In genomic region chr15:66603301-66604179, GRCh38 we compare ENCODE assay signal across 9 cellular contexts. TPM values are rescaled to one million over a fixed set of nuclear protein-coding genes. Genes with fewer than 3 reads are reported as not detected.
A peak's percentile ranks its signal among the peaks of the same experiment; 100 is the strongest.
DNase-seq lines count a peak whose midpoint lies in the region; ATAC-seq and TF ChIP-seq lines count a peak whose summit lies in the region.
"Had no signal": no experiment of that assay in that cellular context is flagged by ENCODE, and none has a peak within 500 bp of the region (broad histone marks: within the 10 kb centered on the region; RNA-seq: fewer than 3 reads in every experiment).

No MANE protein-coding gene starts in this region.

- H3K4me2 ChIP-seq in HCT116 (ENCODE audit: low read length): no peak overlapping the region

- no peak overlapping the region for H3K9ac ChIP-seq in HCT116 (ENCODE audit: low read length)

- H3K9me3 ChIP-seq in BE2C (no peaks in the 10 kb centered on the region), HCT116 (ENCODE audit: control insufficient read depth in 1 of 2, insufficient read depth in 1 of 2, low read depth in 1 of 2, low read length in 2 of 2) (no peaks in the 10 kb centered on the region), uterus (no peaks in the 10 kb centered on the region)

- H3K9me2 ChIP-seq in HCT116 (ENCODE audit: insufficient read depth): no peaks in the 10 kb centered on the region

- peak; percentile 91 for TF ChIP-seq CTCF in BE2C (IDR thresholded peaks at IDR 0.05; ENCODE audit: low read depth, low read length)
- TF ChIP-seq CTCF in HCT116 (IDR thresholded peaks at IDR 0.05 in 2 of 3, conservative IDR thresholded peaks at IDR 0.05 in 1 of 3; ENCODE audit: borderline replicate concordance in 1 of 3, insufficient read depth in 1 of 3, low read depth in 2 of 3, low read length in 2 of 3): peak; percentile 80 to 93 (median 84)
- TF ChIP-seq CTCF in fibroblast of villous mesenchyme (IDR thresholded peaks at IDR 0.05; ENCODE audit: insufficient read depth, low read depth, low read length): peak; percentile 82
- TF ChIP-seq CTCF in uterus (IDR thresholded peaks at IDR 0.05): peak; percentile 57 to 71 (median 68)

- H3K36me3 ChIP-seq in BE2C (peaks cover 23% of the 10 kb centered on the region), HCT116 (ENCODE audit: control insufficient read depth in 1 of 2, insufficient read depth in 2 of 2, low read length in 2 of 2) (no peaks in the 10 kb centered on the region), uterus (no peaks in the 10 kb centered on the region)

- RAD21 ChIA-PET in HCT116 (lab: Charles Lee; ENCODE audit: low non-redundant PET in 1 of 2, low total read pairs in 2 of 2, uncharacterized antibody in 2 of 2, unreplicated experiment in 2 of 2): interaction anchor here (0.7 to 1.0 kb wide), 3 partner anchors 247 to 249 kb away, joined by 3 to 12 read pairs (median 4); no protein-coding TSS in a partner anchor

- H3K4me3 ChIP-seq in BE2C (ENCODE audit: low read depth, low read length) (no peak overlapping the region), HCT116 (replicated peaks in 1 of 2; ENCODE audit: low read depth in 1 of 2, low read length in 2 of 2) (no peak overlapping the region), fibroblast of villous mesenchyme (ENCODE audit: low read depth, low read length) (no peak overlapping the region), uterus (no peak overlapping the region)

- no peaks in the 10 kb centered on the region for H3K79me2 ChIP-seq in HCT116 (ENCODE audit: insufficient read depth, low read length)

- TF ChIP-seq RAD21 in HCT116 (IDR thresholded peaks at IDR 0.05; ENCODE audit: low read depth): peak; percentile 94

- H3K4me1 ChIP-seq in BE2C (peaks cover 5% of the 10 kb centered on the region), HCT116 (ENCODE audit: control insufficient read depth in 1 of 2, insufficient read depth in 2 of 2, low read length in 2 of 2) (peaks cover 0 to 3% of the 10 kb centered on the region in 2 experiments; a peak in 1 of 4 replicates), uterus (no peaks in the 10 kb centered on the region)

- H3K27me3 ChIP-seq in BE2C (no peaks in the 10 kb centered on the region), HCT116 (ENCODE audit: insufficient read depth, low read length) (no peaks in the 10 kb centered on the region; the same call in 1 of the 2 replicates), uterus (no peaks in the 10 kb centered on the region)

- peak; percentile 99 for ATAC-seq in HCT116
- ATAC-seq in HG02981 (IDR thresholded peaks at IDR 0.05; ENCODE audit: unreplicated experiment): no peak

- intact Hi-C loops in HCT116 (cut with micrococcal nuclease) (loop anchor here (1.0 to 5.0 kb wide), 3 partner anchors 169 to 300 kb away; no protein-coding TSS in a partner anchor), uterus (cut with DNase I; ENCODE audit: low total_unique reads) (no loop called here)

- BruUV-seq in HCT116 (replicated peaks; lab: Mats Ljungman, UMichigan): no TSS peak

- no peak for TF ChIP-seq POLR2A in HCT116 (IDR thresholded peaks at IDR 0.05; ENCODE audit: borderline replicate concordance, extremely low read depth, insufficient read depth, insufficient read length)
- no peak for TF ChIP-seq POLR2A in uterus (IDR thresholded peaks at IDR 0.05)

- no peak overlapping the region for H3K27ac ChIP-seq in HCT116 (ENCODE audit: low read depth, low read length)
- H3K27ac ChIP-seq in uterus: no peak overlapping the region

- CTCF ChIA-PET in HCT116 (lab: Charles Lee): interaction anchor here (0.6 to 2.4 kb wide), 7 partner anchors 9 to 328 kb away, joined by 3 to 22 read pairs (median 4); no protein-coding TSS in a partner anchor

- DNase-seq in BE2C: peak; percentile 86
- DNase-seq in HCT116 (ENCODE audit: low read depth, low spot score): peak; percentile 43
- DNase-seq in activated T-helper 1 cell treated with Interleukin-2 at 50 U/mL for 16 hours (ENCODE audit: low read depth): peak; percentile 30
- DNase-seq in fibroblast of villous mesenchyme (ENCODE audit: low read depth): peak; percentile 62
- peak; percentile 26 for DNase-seq in pons (ENCODE audit: low spot score)
- DNase-seq in uterus: peak; percentile 34 to 37

- POLR2A ChIA-PET in HCT116 (lab: Charles Lee): no interaction called here

- peak overlapping the region; percentile 82 for H2AFZ ChIP-seq in HCT116 (ENCODE audit: low read depth, low read length, poor library complexity, severe bottlenecking)

- H4K20me1 ChIP-seq in HCT116 (ENCODE audit: insufficient read depth): no peaks in the 10 kb centered on the region

TF ChIP-seq in HCT116, 20 proteins besides CTCF, POLR2A, EP300 and RAD21:
- peak; percentile 10 for TF ChIP-seq YY1 (IDR thresholded peaks at IDR 0.05; ENCODE audit: extremely low read depth, insufficient replicate concordance, low read depth, low read length)
- no peak for TF ChIP-seq ZFX (IDR thresholded peaks at IDR 0.05)

TF ChIP-seq in PFSK-1, 5 proteins besides CTCF, POLR2A, EP300 and RAD21:
- TF ChIP-seq POLR2AphosphoS5 (IDR thresholded peaks at IDR 0.05; ENCODE audit: low read depth, low read length) (no peak), REST (IDR thresholded peaks at IDR 0.05; ENCODE audit: insufficient read depth in 1 of 2, low read depth in 2 of 2, low read length in 2 of 2) (no peak), TAF1 (IDR thresholded peaks at IDR 0.05; ENCODE audit: borderline replicate concordance, insufficient read depth, low read length) (no peak), FOXP2 (optimal IDR thresholded peaks at IDR 0.05; ENCODE audit: borderline replicate concordance, extremely low read depth, extremely low read length, insufficient read depth) (peak; percentile 61), SIN3A (IDR thresholded peaks at IDR 0.05; ENCODE audit: borderline replicate concordance, insufficient read depth, low read length) (no peak)

RNA-seq across cellular contexts. Expression of gene LCTL, which starts 37.7 kb away (rescaled TPM):
- not detected for polyA plus RNA-seq in BE2C (2012; ENCODE audit: insufficient read depth, insufficient read length, low read depth)
- total RNA-seq in HCT116 (2021; ENCODE audit: unreplicated experiment) (not detected), fibroblast of villous mesenchyme (0.32 and 0.43 TPM in 2 replicates), uterus (not detected)
- polyA plus RNA-seq in HCT116 (2012): 0.04 and 0.10 TPM in 2 replicates
- polyA plus RNA-seq in PFSK-1 (2012; ENCODE audit: insufficient read length, low read depth): not detected
- total RNA-seq: urinary bladder had no signal
- polyA plus RNA-seq: urinary bladder had no signal

Comparison
In these comparisons a context has a peak if more than half of its experiments do, and no peak if none do; other contexts are left out.
1. DNase-seq: peak in every context shown above with its lines; median percentile 86 in BE2C; 62 in fibroblast of villous mesenchyme; 43 in HCT116; 36 in uterus; 30 in activated T-helper 1 cell treated with Interleukin-2 at 50 U/mL for 16 hours; 26 in pons.